In the genomic region with DNA sequence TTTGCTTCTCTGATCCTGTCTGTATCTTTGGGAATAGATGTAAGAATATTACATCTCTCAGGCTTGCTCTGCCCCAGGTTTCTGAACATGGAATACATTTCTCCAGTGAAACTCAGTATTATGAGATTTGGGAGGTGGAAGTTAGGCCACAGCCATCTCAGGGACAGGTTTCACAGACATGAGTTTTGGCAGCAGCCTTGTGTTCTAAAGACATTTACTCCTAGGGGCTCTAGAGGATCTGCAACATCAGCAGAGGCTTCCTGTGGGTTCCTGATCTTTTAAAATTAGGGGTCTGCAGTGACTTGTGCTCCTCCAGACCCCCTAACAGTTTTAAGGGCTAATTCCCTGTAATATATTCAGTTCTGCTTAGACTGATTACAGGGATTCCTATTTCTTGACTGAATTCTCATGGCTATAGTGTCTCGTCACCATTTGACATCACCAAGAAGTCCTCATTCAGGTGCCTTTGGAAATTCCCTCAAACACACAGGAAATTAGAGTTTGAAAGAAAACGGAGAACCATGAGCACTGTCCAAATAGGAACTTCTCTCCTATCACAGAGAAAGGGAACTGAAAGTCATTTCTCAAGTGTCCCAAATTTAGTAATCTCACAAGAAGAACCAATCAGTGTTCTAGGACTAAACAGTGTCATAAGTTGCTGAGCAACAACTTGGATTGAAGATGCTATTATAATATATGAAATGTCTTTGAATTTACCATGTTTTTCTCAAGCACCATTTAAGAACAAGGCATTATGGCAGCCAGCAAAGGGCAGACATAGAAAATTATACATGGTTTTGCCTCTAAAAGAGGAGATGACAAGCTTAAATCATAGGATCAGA, we compare ENCODE assay signal across 9 cellular contexts. TPM values are rescaled to one million over a fixed set of nuclear protein-coding genes. Genes with fewer than 3 reads are reported as not detected.
DNase-seq lines count a peak whose midpoint lies in the region; TF ChIP-seq lines count a peak whose summit lies in the region.
"Had no signal": no experiment of that assay in that cellular context is flagged by ENCODE, and none has a peak within 500 bp of the region (broad histone marks: within the 10 kb centered on the region; RNA-seq: fewer than 3 reads in every experiment).

No MANE protein-coding gene starts in this region.

- H3K36me3 Mint-ChIP-seq in HFFc6 (ENCODE audit: low read depth): no peaks in the 10 kb centered on the region

- peaks cover 9% of the 10 kb centered on the region for H3K4me1 ChIP-seq in left ventricle myocardium inferior

- H3K9me3 Mint-ChIP-seq in HFFc6: no peaks in the 10 kb centered on the region

- DNase-seq in GM13976 (ENCODE audit: low spot score): peak; percentile 60
- peak; percentile 7 for DNase-seq in HFFc6
- DNase-seq in NOMO-1 (lab: John Stamatoyannopoulos, UW; ENCODE audit: unreplicated experiment in 2 of 2): peak; percentile 57 to 94
- no peak for DNase-seq in left ventricle myocardium inferior
- DNase-seq in NCI-H2196 (lab: John Stamatoyannopoulos, UW; ENCODE audit: unreplicated experiment): no peak
- DNase-seq in ecto neural progenitor cell (ENCODE audit: low spot score): no peak
- DNase-seq in activated T-cell treated with anti-CD3 and anti-CD28 coated beads, Interleukin-2, amount 50 U/mL, for 48 hours: no peak
- no peak for DNase-seq in NCI-H1105 treated with DMSO at 0.1 percent for 48 hours (lab: John Stamatoyannopoulos, UW)

- TF ChIP-seq CTCF in GM13976 (IDR thresholded peaks at IDR 0.05; ENCODE audit: borderline replicate concordance, control extremely low read depth, extremely low read depth, insufficient read depth, missing control alignments) (no peak), HFFc6 (IDR thresholded peaks at IDR 0.05) (no peak), left ventricle myocardium inferior (IDR thresholded peaks at IDR 0.05; ENCODE audit: borderline replicate concordance) (no peak)

- H3K9me3 ChIP-seq in left ventricle myocardium inferior (replicated peaks): no peaks in the 10 kb centered on the region

- no peak overlapping the region for H3K27ac Mint-ChIP-seq in HFFc6

- H3K27me3 ChIP-seq in left ventricle myocardium inferior (ENCODE audit: low read depth): no peaks in the 10 kb centered on the region
- H3K27me3 ChIP-seq: cardiac muscle cell had no signal

- intact Hi-C loops in left ventricle myocardium inferior (cut with micrococcal nuclease): no loop called here

- peaks cover 2% of the 10 kb centered on the region for H3K36me3 ChIP-seq in left ventricle myocardium inferior
- H3K36me3 ChIP-seq: cardiac muscle cell had no signal

- H3K4me1 Mint-ChIP-seq in HFFc6 (ENCODE audit: low read depth): no peaks in the 10 kb centered on the region

- H3K27ac ChIP-seq in left ventricle myocardium inferior (replicated peaks): peak overlapping the region; percentile 62
- H3K27ac ChIP-seq: cardiac muscle cell had no signal

- H3K4me3 ChIP-seq in left ventricle myocardium inferior: no peak overlapping the region
- H3K4me3 ChIP-seq: cardiac muscle cell had no signal

- H3K27me3 Mint-ChIP-seq in HFFc6 (ENCODE audit: insufficient read depth): peaks cover 8% of the 10 kb centered on the region; the same call in 1 of the 2 replicates

- H3K4me3 Mint-ChIP-seq in HFFc6: no peak overlapping the region

- in situ Hi-C loops in GM13976 (cut with MboI; ENCODE audit: low sequenced_read_pairs, unreplicated experiment): no loop called here

RNA-seq across cellular contexts. Expression of a gene that starts 2.5 kb away (rescaled TPM):
- total RNA-seq in HFFc6 (2021; fragmentation: NEBNext Ultra II Directional; extraction: Animal tissue kit (Norgen Biotek cat#: 25700)): not detected
- 87.3 TPM for total RNA-seq in left ventricle myocardium inferior
- total RNA-seq: cardiac muscle cell had no signal

RNA-seq across cellular contexts. Expression of a gene that starts 30.2 kb away (rescaled TPM):
- not detected for total RNA-seq in HFFc6 (2021; fragmentation: NEBNext Ultra II Directional; extraction: Animal tissue kit (Norgen Biotek cat#: 25700))
- not detected for total RNA-seq in left ventricle myocardium inferior
- total RNA-seq: cardiac muscle cell had no signal

Comparison
In these comparisons a context has a peak if more than half of its experiments do, and no peak if none do; other contexts are left out.
1. DNase-seq: peak in GM13976 (single experiment), HFFc6 (single experiment) and NOMO-1 (2 of 2); none in left ventricle myocardium inferior (single experiment), NCI-H2196 (single experiment), ecto neural progenitor cell (single experiment), activated T-cell treated with anti-CD3 and anti-CD28 coated beads, Interleukin-2, amount 50 U/mL, for 48 hours (0 of 2) and NCI-H1105 treated with DMSO at 0.1 percent for 48 hours (single experiment).
2. RNA of a gene that starts 2.5 kb away (total RNA-seq): 87.3 TPM in left ventricle myocardium inferior (single experiment); not detected in HFFc6; every median in the first group is over 10 times any median in the second.